ENCODE assay signal across 25 cellular contexts in the genomic region with DNA sequence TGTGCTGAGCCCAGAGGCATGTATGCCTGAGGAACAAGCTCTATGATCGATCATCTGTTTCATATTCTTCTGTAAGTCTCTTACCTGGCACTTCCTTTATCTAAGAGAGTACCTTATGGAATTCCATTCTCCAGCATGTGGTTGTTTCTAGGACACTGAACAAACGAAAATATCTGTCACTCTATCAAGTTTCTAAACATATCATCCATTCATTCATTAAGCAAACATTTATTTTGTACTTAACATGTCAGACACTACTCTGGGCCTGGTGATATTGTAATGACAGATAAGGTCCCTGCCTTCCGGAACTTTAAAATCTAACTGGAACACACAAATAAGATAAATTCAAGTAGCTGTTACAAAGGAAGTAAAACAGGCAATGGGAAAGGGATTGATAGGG.
"Had no signal": no experiment of that assay in that cellular context is flagged by ENCODE, and none has a peak within 500 bp of the region (broad histone marks: within the 10 kb centered on the region; RNA-seq: fewer than 3 reads in every experiment).

No MANE protein-coding gene starts in this region.

- H3K9me3 ChIP-seq: lower lobe of right lung, psoas muscle, stomach, testis, thyroid gland, transverse colon, upper lobe of left lung, vagina had no signal

- H3K4me3 ChIP-seq: lower lobe of right lung, psoas muscle, skin epidermis, stomach, testis, thyroid gland, transverse colon, upper lobe of left lung, vagina had no signal

- H3K27ac ChIP-seq: lower lobe of right lung, parathyroid adenoma, psoas muscle, skin epidermis, stomach, testis, thyroid gland, transverse colon, upper lobe of left lung, vagina had no signal

- ATAC-seq: left cardiac atrium; left lobe of liver; naive thymus-derived CD8-positive, alpha-beta T cell; psoas muscle; sciatic nerve; stimulated activated naive B cell treated with anti-CD40 and anti-IgM and Interleukin-4, amounts not matched to agents 10 μg/mL and 1 μg/mL and 100 μg/mL, for 72 hours; stimulated activated naive CD8-positive, alpha-beta T cell treated with anti-CD3 and anti-CD28 coated beads, Interleukin-15, Interleukin-2, amounts not matched to agents 100 U/mL and 50 U/mL, for 24 hours had no signal

- DNase-seq: hippocampal formation; kidney glomerular epithelial cell; left cardiac atrium; lower lobe of right lung; mammary epithelial cell; mesenchymal stem cell; naive thymus-derived CD8-positive, alpha-beta T cell; occipital lobe; psoas muscle; stimulated activated CD4-positive, alpha-beta T cell treated with anti-CD3 and anti-CD28 coated beads, Interleukin-12 subunit alpha, Interleukin-12 subunit beta, amount 100 ng/mL, for 4 hours; stimulated activated CD4-positive, alpha-beta T cell treated with anti-CD3 and anti-CD28 coated beads, Interleukin-15, amount 100 ng/mL, for 24 hours; stimulated activated CD4-positive, alpha-beta T cell treated with anti-CD3 and anti-CD28 coated beads, Interleukin-2, amount 100 ng/mL, for 24 hours; stimulated activated CD4-positive, alpha-beta T cell treated with anti-CD3 and anti-CD28 coated beads, Interleukin-4, amount 100 ng/mL, for 1 hour; stimulated activated naive B cell treated with anti-CD40 and anti-IgM and Interleukin-4, amounts not matched to agents 10 μg/mL and 1 μg/mL and 100 μg/mL, for 72 hours; stimulated activated naive CD8-positive, alpha-beta T cell treated with anti-CD3 and anti-CD28 coated beads, Interleukin-15, Interleukin-2, amounts not matched to agents 100 U/mL and 50 U/mL, for 24 hours; stomach; testis; thyroid gland; transverse colon; upper lobe of left lung had no signal

- H3K4me1 ChIP-seq: lower lobe of right lung, parathyroid adenoma, psoas muscle, testis, thyroid gland, transverse colon, upper lobe of left lung, vagina had no signal

- H3K27me3 ChIP-seq: stomach, testis, thyroid gland, transverse colon, upper lobe of left lung, vagina had no signal

- H3K36me3 ChIP-seq: lower lobe of right lung, stomach, thyroid gland, transverse colon, upper lobe of left lung, vagina had no signal
